Comparison of ENCODE assay signal across 22 cellular contexts in the genomic region with DNA sequence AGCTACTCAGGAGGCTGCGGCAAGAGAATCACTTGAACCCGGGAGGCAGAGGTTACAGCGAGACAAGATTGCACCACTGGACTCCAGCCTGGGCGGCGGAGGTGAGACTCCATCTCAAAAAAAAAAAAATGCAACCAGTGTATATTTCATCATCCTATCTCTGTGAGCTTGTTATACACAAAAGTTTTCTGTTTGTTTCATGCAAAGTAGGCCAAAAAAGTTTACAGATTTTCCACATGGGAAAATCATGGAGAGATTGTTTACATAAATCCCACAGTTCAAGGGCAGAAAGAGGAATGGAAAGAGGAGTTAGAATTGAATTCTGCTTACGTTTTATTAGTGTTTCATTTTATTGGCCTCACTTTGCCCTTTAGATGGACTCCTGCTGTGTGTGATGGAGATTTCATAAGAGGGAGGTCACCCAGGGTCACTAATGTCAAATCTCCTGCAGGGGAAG.
"Had no signal": no experiment of that assay in that cellular context is flagged by ENCODE, and none has a peak within 500 bp of the region (broad histone marks: within the 10 kb centered on the region; RNA-seq: fewer than 3 reads in every experiment).

No MANE protein-coding gene starts in this region.

- H3K9me3 Mint-ChIP-seq: IgD-negative memory B cell had no signal

- H3K9me3 ChIP-seq: MG63, SJSA1 had no signal

- H3K27me3 Mint-ChIP-seq: IgD-negative memory B cell had no signal

- H3K27ac ChIP-seq: SJSA1, SK-N-MC had no signal

- H3K27me3 ChIP-seq: MG63, SJSA1 had no signal

- ATAC-seq: K562 had no signal

- H3K4me3 Mint-ChIP-seq: IgD-negative memory B cell had no signal

- H3K4me1 ChIP-seq: SJSA1 had no signal

- DNase-seq: MG63, NCI-H1092, NCI-H1105 treated with DMSO at 0.1 percent for 48 hours, NCI-H1417 treated with DMSO at 0.1 percent for 48 hours, NCI-H146, NCI-H1694 treated with DMSO at 0.1 percent for 48 hours, NCI-H1930, NCI-H2081, NCI-H2107, NCI-H226, NCI-H446, NCI-H510A, NCI-H524 treated with DMSO at 0.1 percent for 48 hours, NCI-H69, NCI-H774, Right ventricle myocardium superior, RPMI8226, SIG-M5 had no signal

- H3K4me3 ChIP-seq: K562, MG63, SJSA1, SK-N-MC had no signal
